Comparison of ENCODE assay signal across 12 cellular contexts in the genomic region with DNA sequence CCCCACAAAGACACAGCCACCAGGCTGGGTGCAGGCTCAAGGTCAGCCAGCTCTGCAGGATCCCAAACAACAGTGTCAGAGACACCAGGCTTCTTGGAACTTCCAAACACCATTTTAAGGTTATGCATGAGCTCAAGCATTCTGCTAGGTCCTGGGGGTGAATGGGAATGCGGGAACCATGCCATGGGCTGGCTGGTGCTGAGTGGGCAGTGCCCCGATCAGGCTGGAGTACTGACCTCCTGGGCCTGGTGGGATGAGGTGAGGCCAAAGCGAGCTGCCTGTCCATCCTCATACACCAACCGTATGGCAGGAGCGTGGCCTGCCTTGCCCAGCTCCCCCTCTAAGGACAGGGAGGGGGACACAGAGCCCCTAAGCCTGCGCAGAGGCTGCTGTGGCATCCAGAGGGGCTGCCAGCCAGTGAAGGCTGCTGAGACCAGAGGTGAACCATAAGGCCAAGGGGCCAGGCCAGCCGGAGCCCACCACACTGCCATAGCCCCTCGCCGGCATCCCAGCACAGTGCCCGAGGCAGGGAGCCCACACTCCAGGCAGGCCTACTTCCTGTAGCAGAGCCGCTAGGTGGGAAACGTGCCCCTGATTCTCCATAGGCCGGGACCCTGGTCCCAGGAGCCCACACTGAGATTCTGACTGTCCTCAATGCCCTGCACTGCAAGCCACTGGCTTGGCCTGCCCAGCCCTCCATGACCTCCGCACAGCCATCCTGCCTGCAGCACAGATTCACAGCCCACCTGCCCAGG.
DNase-seq lines count a peak whose midpoint lies in the region; TF ChIP-seq lines count a peak whose summit lies in the region.
"Had no signal": no experiment of that assay in that cellular context is flagged by ENCODE, and none has a peak within 500 bp of the region (broad histone marks: within the 10 kb centered on the region; RNA-seq: fewer than 3 reads in every experiment).

No MANE protein-coding gene starts in this region.

- TF ChIP-seq CTCF in RWPE1 (conservative IDR thresholded peaks at IDR 0.05; ENCODE audit: low read depth) (no peak), esophagus squamous epithelium (IDR thresholded peaks at IDR 0.05) (no peak), foreskin fibroblast (IDR thresholded peaks at IDR 0.05; ENCODE audit: low read depth, low read length) (no peak)

- CTCF ChIA-PET in RWPE1 (lab: Yijun Ruan, JAX): interaction anchor here (0.7 kb wide), 2 partner anchors 57 to 142 kb away, joined by 3 read pairs; no protein-coding TSS in a partner anchor

- H2AFZ ChIP-seq in neuronal stem cell (ENCODE audit: low read length): no peak overlapping the region

- POLR2A ChIA-PET in RWPE1 (lab: Yijun Ruan, JAX; ENCODE audit: low non-redundant PET): no interaction called here

- 94 to 100% methylated on average over 2 to 7 of the region's 14 CpGs for WGBS in esophagus squamous epithelium, 2 donors
- no CpG with 5 or more reads among the region's 14 CpGs for WGBS in neuronal stem cell (ENCODE audit: extremely low coverage in 2 of 2, insufficient read length in 2 of 2, insufficient replicate concordance in 1 of 2), 2 donors

- H3K27me3 ChIP-seq in BLaER1 (no peaks in the 10 kb centered on the region), esophagus squamous epithelium (no peaks in the 10 kb centered on the region), neuronal stem cell (ENCODE audit: control insufficient read depth in 3 of 3, insufficient read depth in 3 of 3, low read depth in 1 of 3, low read length in 3 of 3) (no peaks in the 10 kb centered on the region)

- peaks cover 96% of the 10 kb centered on the region for H4K20me1 ChIP-seq in BLaER1

- no peak for TF ChIP-seq POLR2A in esophagus squamous epithelium (IDR thresholded peaks at IDR 0.05)

- H2BK15ac ChIP-seq in neuronal stem cell (ENCODE audit: low read length): no peak overlapping the region

- H3K79me1 ChIP-seq in neuronal stem cell (ENCODE audit: low read depth, low read length): peaks cover 12% of the 10 kb centered on the region

- H3K36me3 ChIP-seq in BLaER1 (no peaks in the 10 kb centered on the region), esophagus squamous epithelium (no peaks in the 10 kb centered on the region), neuronal stem cell (replicated peaks in 1 of 2; ENCODE audit: control insufficient read depth in 2 of 2, insufficient read depth in 2 of 2, low read length in 2 of 2) (no peaks in the 10 kb centered on the region)

- H3K4ac ChIP-seq in neuronal stem cell (ENCODE audit: low read length): no peak overlapping the region

- H3K4me3 ChIP-seq in BLaER1 (peak overlapping the region; percentile 58; the same call in 1 of the 2 replicates), esophagus squamous epithelium (no peak overlapping the region), neuronal stem cell (ENCODE audit: low read length in 2 of 2) (no peak overlapping the region), foreskin fibroblast (ENCODE audit: low read depth in 1 of 2, low read length in 2 of 2) (no peak overlapping the region)

- H2BK5ac ChIP-seq in neuronal stem cell (ENCODE audit: low read length): no peak overlapping the region

- H3K23ac ChIP-seq in neuronal stem cell (ENCODE audit: low read depth, low read length, poor library complexity): no peak overlapping the region

- peak overlapping the region; percentile 99 for H3K4me2 ChIP-seq in BLaER1
- H3K4me2 ChIP-seq in neuronal stem cell (ENCODE audit: insufficient read depth, low read length, poor library complexity, severe bottlenecking): no peak overlapping the region

- peak overlapping the region; percentile 23 for H3K14ac ChIP-seq in neuronal stem cell (ENCODE audit: low read length)

- intact Hi-C loops in esophagus squamous epithelium (cut with DNase I): no loop called here

- no peak overlapping the region for H4K91ac ChIP-seq in neuronal stem cell (ENCODE audit: low read depth, low read length, poor library complexity)

- H3K9ac ChIP-seq in BLaER1 (peak overlapping the region; percentile 75; the same call in 1 of the 2 replicates), neuronal stem cell (ENCODE audit: low read depth, low read length, poor library complexity) (peak overlapping the region; percentile 75)

- no peak overlapping the region for H2AK5ac ChIP-seq in neuronal stem cell (ENCODE audit: low read depth, low read length)

- DNase-seq in RWPE1 (ENCODE audit: low spot score) (no peak), esophagus squamous epithelium (lab: John Stamatoyannopoulos, UW) (no peak), neuronal stem cell (ENCODE audit: low spot score) (no peak), DMS153 treated with DMSO at 0.1 percent for 48 hours (lab: John Stamatoyannopoulos, UW; ENCODE audit: unreplicated experiment) (no peak), NCI-H1417 (lab: John Stamatoyannopoulos, UW) (no peak), foreskin fibroblast (no peak), H4 (ENCODE audit: low spot score) (no peak)
- DNase-seq: activated gamma-delta T cell, DMS 273 treated with DMSO at 0.1 percent for 48 hours, NCI-H1105, SHP77 treated with DMSO at 0.1 percent for 48 hours had no signal

- H4K8ac ChIP-seq in neuronal stem cell (ENCODE audit: low read depth, low read length): no peak overlapping the region

- H2BK120ac ChIP-seq in neuronal stem cell (ENCODE audit: low read depth, low read length): no peak overlapping the region

- H3K9me3 ChIP-seq in BLaER1: no peaks in the 10 kb centered on the region
- H3K9me3 ChIP-seq in esophagus squamous epithelium: no peaks in the 10 kb centered on the region
- no peaks in the 10 kb centered on the region for H3K9me3 ChIP-seq in neuronal stem cell (replicated peaks in 1 of 2; ENCODE audit: control insufficient read depth in 2 of 2, insufficient read depth in 1 of 2, low read depth in 1 of 2, low read length in 2 of 2)

- no peak overlapping the region for H2BK12ac ChIP-seq in neuronal stem cell (ENCODE audit: low read length)

- H3K27ac ChIP-seq in BLaER1: peak overlapping the region; percentile 92
- H3K27ac ChIP-seq in RWPE1: peak overlapping the region; percentile 63
- H3K27ac ChIP-seq in esophagus squamous epithelium: peak overlapping the region; percentile 68 to 90 (median 85)
- no peak overlapping the region for H3K27ac ChIP-seq in neuronal stem cell (replicated peaks; ENCODE audit: low read length)

- H3K4me1 ChIP-seq in BLaER1: peaks cover 99% of the 10 kb centered on the region
- H3K4me1 ChIP-seq in esophagus squamous epithelium: peaks cover 40 to 92% (median 70%) of the 10 kb centered on the region in 3 donors
- H3K4me1 ChIP-seq in neuronal stem cell (ENCODE audit: control insufficient read depth in 2 of 2, insufficient read depth in 1 of 2, low read depth in 1 of 2, low read length in 2 of 2): peaks cover 16 to 23% of the 10 kb centered on the region in 2 donors

- H3K18ac ChIP-seq in neuronal stem cell (ENCODE audit: low read length): peak overlapping the region; percentile 41
